ENCODE assay signal across 1 cellular context in genomic region chr9:29213374-29214161, GRCh38.
A peak's percentile ranks its signal among the peaks of the same experiment; 100 is the strongest.
TF ChIP-seq lines count a peak whose summit lies in the region.

Gene LINGO2, minus strand, starts transcription at chr9:29213601.

TF ChIP-seq in H1, 55 proteins besides CTCF, POLR2A, EP300 and RAD21:
- no peak for TF ChIP-seq CTBP2 (IDR thresholded peaks at IDR 0.05; ENCODE audit: borderline replicate concordance, insufficient read depth, insufficient read length, low read length)
- TF ChIP-seq SP1 (IDR thresholded peaks at IDR 0.05; ENCODE audit: low read depth, low read length): peak; percentile 77; the same call in 1 of the 2 replicates
- TF ChIP-seq HDAC2 (IDR thresholded peaks at IDR 0.05; ENCODE audit: borderline replicate concordance in 1 of 2, low read depth in 2 of 2, low read length in 2 of 2): peak in 1 of 2 experiments; percentile 26; a peak in 2 of 4 replicates
- no peak for TF ChIP-seq ASH2L (IDR thresholded peaks at IDR 0.05; ENCODE audit: low read length)
- TF ChIP-seq SIX5 (IDR thresholded peaks at IDR 0.05; ENCODE audit: low read depth, low read length): no peak
- no peak for TF ChIP-seq YY1 (IDR thresholded peaks at IDR 0.05; ENCODE audit: low read depth, low read length)
- no peak for TF ChIP-seq RFX5 (IDR thresholded peaks at IDR 0.05; ENCODE audit: borderline replicate concordance, low read depth, low read length)
- TF ChIP-seq SRF (IDR thresholded peaks at IDR 0.05; ENCODE audit: low read depth, low read length): no peak
- peak; percentile 41; the same call in 1 of the 2 replicates for TF ChIP-seq KDM1A (IDR thresholded peaks at IDR 0.05; ENCODE audit: borderline replicate concordance, low read length)
- 0 out of 2 replicates have a peak, but pooled peaks have one; percentile 84 for TF ChIP-seq RBBP5 (IDR thresholded peaks at IDR 0.05; ENCODE audit: borderline replicate concordance, low read depth, low read length)
- peak; percentile 44; the same call in 1 of the 2 replicates for TF ChIP-seq TBP (IDR thresholded peaks at IDR 0.05; ENCODE audit: low read depth, low read length)
- peak; percentile 39; the same call in 1 of the 2 replicates for TF ChIP-seq PHF8 (conservative IDR thresholded peaks at IDR 0.05; ENCODE audit: low read depth, low read length)
- no peak for TF ChIP-seq SUZ12 (IDR thresholded peaks at IDR 0.05; ENCODE audit: low read length)
- no peak for TF ChIP-seq BRCA1 (IDR thresholded peaks at IDR 0.05; ENCODE audit: low read depth, low read length)
- no peak for TF ChIP-seq CHD1 (IDR thresholded peaks at IDR 0.05; ENCODE audit: low read depth, low read length)
- no peak for TF ChIP-seq POU5F1 (IDR thresholded peaks at IDR 0.05; ENCODE audit: low read depth, low read length)
- no peak for TF ChIP-seq CHD2 (IDR thresholded peaks at IDR 0.05; ENCODE audit: low read length)
- TF ChIP-seq, protein P1, sequence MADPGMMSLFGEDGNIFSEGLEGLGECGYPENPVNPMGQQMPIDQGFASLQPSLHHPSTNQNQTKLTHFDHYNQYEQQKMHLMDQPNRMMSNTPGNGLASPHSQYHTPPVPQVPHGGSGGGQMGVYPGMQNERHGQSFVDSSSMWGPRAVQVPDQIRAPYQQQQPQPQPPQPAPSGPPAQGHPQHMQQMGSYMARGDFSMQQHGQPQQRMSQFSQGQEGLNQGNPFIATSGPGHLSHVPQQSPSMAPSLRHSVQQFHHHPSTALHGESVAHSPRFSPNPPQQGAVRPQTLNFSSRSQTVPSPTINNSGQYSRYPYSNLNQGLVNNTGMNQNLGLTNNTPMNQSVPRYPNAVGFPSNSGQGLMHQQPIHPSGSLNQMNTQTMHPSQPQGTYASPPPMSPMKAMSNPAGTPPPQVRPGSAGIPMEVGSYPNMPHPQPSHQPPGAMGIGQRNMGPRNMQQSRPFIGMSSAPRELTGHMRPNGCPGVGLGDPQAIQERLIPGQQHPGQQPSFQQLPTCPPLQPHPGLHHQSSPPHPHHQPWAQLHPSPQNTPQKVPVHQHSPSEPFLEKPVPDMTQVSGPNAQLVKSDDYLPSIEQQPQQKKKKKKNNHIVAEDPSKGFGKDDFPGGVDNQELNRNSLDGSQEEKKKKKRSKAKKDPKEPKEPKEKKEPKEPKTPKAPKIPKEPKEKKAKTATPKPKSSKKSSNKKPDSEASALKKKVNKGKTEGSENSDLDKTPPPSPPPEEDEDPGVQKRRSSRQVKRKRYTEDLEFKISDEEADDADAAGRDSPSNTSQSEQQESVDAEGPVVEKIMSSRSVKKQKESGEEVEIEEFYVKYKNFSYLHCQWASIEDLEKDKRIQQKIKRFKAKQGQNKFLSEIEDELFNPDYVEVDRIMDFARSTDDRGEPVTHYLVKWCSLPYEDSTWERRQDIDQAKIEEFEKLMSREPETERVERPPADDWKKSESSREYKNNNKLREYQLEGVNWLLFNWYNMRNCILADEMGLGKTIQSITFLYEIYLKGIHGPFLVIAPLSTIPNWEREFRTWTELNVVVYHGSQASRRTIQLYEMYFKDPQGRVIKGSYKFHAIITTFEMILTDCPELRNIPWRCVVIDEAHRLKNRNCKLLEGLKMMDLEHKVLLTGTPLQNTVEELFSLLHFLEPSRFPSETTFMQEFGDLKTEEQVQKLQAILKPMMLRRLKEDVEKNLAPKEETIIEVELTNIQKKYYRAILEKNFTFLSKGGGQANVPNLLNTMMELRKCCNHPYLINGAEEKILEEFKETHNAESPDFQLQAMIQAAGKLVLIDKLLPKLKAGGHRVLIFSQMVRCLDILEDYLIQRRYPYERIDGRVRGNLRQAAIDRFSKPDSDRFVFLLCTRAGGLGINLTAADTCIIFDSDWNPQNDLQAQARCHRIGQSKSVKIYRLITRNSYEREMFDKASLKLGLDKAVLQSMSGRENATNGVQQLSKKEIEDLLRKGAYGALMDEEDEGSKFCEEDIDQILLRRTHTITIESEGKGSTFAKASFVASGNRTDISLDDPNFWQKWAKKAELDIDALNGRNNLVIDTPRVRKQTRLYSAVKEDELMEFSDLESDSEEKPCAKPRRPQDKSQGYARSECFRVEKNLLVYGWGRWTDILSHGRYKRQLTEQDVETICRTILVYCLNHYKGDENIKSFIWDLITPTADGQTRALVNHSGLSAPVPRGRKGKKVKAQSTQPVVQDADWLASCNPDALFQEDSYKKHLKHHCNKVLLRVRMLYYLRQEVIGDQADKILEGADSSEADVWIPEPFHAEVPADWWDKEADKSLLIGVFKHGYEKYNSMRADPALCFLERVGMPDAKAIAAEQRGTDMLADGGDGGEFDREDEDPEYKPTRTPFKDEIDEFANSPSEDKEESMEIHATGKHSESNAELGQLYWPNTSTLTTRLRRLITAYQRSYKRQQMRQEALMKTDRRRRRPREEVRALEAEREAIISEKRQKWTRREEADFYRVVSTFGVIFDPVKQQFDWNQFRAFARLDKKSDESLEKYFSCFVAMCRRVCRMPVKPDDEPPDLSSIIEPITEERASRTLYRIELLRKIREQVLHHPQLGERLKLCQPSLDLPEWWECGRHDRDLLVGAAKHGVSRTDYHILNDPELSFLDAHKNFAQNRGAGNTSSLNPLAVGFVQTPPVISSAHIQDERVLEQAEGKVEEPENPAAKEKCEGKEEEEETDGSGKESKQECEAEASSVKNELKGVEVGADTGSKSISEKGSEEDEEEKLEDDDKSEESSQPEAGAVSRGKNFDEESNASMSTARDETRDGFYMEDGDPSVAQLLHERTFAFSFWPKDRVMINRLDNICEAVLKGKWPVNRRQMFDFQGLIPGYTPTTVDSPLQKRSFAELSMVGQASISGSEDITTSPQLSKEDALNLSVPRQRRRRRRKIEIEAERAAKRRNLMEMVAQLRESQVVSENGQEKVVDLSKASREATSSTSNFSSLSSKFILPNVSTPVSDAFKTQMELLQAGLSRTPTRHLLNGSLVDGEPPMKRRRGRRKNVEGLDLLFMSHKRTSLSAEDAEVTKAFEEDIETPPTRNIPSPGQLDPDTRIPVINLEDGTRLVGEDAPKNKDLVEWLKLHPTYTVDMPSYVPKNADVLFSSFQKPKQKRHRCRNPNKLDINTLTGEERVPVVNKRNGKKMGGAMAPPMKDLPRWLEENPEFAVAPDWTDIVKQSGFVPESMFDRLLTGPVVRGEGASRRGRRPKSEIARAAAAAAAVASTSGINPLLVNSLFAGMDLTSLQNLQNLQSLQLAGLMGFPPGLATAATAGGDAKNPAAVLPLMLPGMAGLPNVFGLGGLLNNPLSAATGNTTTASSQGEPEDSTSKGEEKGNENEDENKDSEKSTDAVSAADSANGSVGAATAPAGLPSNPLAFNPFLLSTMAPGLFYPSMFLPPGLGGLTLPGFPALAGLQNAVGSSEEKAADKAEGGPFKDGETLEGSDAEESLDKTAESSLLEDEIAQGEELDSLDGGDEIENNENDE (IDR thresholded peaks at IDR 0.05; ENCODE audit: insufficient replicate concordance, low read length): peak; percentile 100
- TF ChIP-seq, protein P2, sequence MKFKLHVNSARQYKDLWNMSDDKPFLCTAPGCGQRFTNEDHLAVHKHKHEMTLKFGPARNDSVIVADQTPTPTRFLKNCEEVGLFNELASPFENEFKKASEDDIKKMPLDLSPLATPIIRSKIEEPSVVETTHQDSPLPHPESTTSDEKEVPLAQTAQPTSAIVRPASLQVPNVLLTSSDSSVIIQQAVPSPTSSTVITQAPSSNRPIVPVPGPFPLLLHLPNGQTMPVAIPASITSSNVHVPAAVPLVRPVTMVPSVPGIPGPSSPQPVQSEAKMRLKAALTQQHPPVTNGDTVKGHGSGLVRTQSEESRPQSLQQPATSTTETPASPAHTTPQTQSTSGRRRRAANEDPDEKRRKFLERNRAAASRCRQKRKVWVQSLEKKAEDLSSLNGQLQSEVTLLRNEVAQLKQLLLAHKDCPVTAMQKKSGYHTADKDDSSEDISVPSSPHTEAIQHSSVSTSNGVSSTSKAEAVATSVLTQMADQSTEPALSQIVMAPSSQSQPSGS (IDR thresholded peaks at IDR 0.05; ENCODE audit: low read length): no peak
- TF ChIP-seq KDM4A (IDR thresholded peaks at IDR 0.05; ENCODE audit: low read depth, low read length, severe bottlenecking): peak; percentile 48
- TF ChIP-seq ZNF274 (IDR thresholded peaks at IDR 0.05; ENCODE audit: borderline replicate concordance, extremely low read depth, low read length): no peak
- no peak for TF ChIP-seq POLR2AphosphoS5 (IDR thresholded peaks at IDR 0.05; ENCODE audit: low read depth, low read length)
- TF ChIP-seq MAX (IDR thresholded peaks at IDR 0.05): no peak
- no peak for TF ChIP-seq SP2 (IDR thresholded peaks at IDR 0.05; ENCODE audit: low read length)
- TF ChIP-seq EZH2 (IDR thresholded peaks at IDR 0.05; ENCODE audit: low read depth, low read length, severe bottlenecking): no peak
- TF ChIP-seq, protein P3, sequence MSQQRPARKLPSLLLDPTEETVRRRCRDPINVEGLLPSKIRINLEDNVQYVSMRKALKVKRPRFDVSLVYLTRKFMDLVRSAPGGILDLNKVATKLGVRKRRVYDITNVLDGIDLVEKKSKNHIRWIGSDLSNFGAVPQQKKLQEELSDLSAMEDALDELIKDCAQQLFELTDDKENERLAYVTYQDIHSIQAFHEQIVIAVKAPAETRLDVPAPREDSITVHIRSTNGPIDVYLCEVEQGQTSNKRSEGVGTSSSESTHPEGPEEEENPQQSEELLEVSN (IDR thresholded peaks at IDR 0.05): 0 out of 2 replicates have a peak, but pooled peaks have one; percentile 44
- TF ChIP-seq MAFK (IDR thresholded peaks at IDR 0.05; ENCODE audit: low read depth, low read length): peak; percentile 97
- no peak for TF ChIP-seq NANOG (IDR thresholded peaks at IDR 0.05; ENCODE audit: insufficient read depth, low read depth, low read length, poor library complexity, severe bottlenecking)
- TF ChIP-seq FOSL1 (IDR thresholded peaks at IDR 0.05; ENCODE audit: insufficient read depth, low read depth, low read length): no peak
- 0 out of 2 replicates have a peak, but pooled peaks have one; percentile 24 for TF ChIP-seq TAF1 (IDR thresholded peaks at IDR 0.05; ENCODE audit: low read depth, low read length)
- TF ChIP-seq CREB1 (IDR thresholded peaks at IDR 0.05): no peak; the same call in 1 of the 2 replicates
- no peak for TF ChIP-seq TEAD4 (IDR thresholded peaks at IDR 0.05; ENCODE audit: low read depth, low read length)
- TF ChIP-seq RNF2 (IDR thresholded peaks at IDR 0.05; ENCODE audit: borderline replicate concordance, low read depth, low read length, missing control alignments, poor library complexity, severe bottlenecking): no peak
- TF ChIP-seq TCF12 (IDR thresholded peaks at IDR 0.05; ENCODE audit: low read depth, low read length): no peak
- no peak for TF ChIP-seq RXRA (IDR thresholded peaks at IDR 0.05; ENCODE audit: insufficient read depth, low read depth, low read length)
- peak in 1 of 2 experiments; percentile 81; a peak in 2 of 4 replicates for TF ChIP-seq SIN3A (conservative IDR thresholded peaks at IDR 0.05 in 1 of 2, IDR thresholded peaks at IDR 0.05 in 1 of 2; ENCODE audit: low read depth in 1 of 2, low read length in 2 of 2)
- TF ChIP-seq SIRT6 (IDR thresholded peaks at IDR 0.05; ENCODE audit: low read length): no peak
- no peak for TF ChIP-seq HDAC6 (IDR thresholded peaks at IDR 0.05; ENCODE audit: low read depth, low read length)
- TF ChIP-seq JUND (IDR thresholded peaks at IDR 0.05; ENCODE audit: low read length): no peak
- TF ChIP-seq CBX8 (IDR thresholded peaks at IDR 0.05; ENCODE audit: borderline replicate concordance, low read depth, low read length): no peak
- peak; percentile 63; the same call in 1 of the 2 replicates for TF ChIP-seq EGR1 (IDR thresholded peaks at IDR 0.05; ENCODE audit: borderline replicate concordance, low read depth, low read length)
